Comparison of ENCODE assay signal across 23 cellular contexts in the genomic region with DNA sequence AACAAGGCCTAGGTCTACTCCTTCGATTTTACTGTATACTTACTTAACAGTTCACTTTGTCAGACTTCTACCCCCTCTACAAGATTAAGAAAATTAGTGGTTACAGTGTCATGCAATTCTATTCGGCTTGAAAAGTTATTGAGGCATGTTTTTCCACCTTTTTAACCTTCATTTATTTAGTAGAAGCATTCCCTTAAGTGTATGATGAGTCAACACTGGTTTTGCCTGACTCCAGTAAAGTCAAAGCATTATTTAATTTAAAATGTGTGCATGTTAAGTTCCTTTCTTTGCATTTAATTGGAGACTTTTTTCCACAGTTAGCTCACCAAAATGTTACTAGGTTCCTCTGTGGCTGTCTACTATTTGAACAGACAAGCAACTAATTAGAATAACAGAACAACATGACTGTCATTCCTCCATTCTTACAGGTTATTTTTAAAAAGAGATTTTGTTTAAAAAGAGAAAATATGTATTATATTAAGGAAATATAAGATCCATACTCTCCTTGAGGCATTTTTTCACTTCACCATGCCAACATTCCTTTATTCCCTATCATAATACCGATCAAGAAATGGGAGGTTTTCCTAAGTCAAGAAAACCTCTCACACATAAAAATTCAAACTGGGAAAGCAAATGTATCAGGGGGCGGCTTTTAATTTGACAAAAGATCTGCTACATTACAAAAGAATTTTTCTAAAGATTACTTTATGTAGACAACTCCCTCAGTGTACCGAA.
DNase-seq lines count a peak whose midpoint lies in the region; ATAC-seq, FAIRE-seq and TF ChIP-seq lines count a peak whose summit lies in the region.
"Had no signal": no experiment of that assay in that cellular context is flagged by ENCODE, and none has a peak within 500 bp of the region (broad histone marks: within the 10 kb centered on the region; RNA-seq: fewer than 3 reads in every experiment).

No MANE protein-coding gene starts in this region.

- 52% methylated on average over 3 of the region's 5 CpGs for WGBS in HUES64
- 79% methylated on average over 5 of the region's 5 CpGs for WGBS in suprapubic skin

- TF ChIP-seq POLR2A in suprapubic skin (IDR thresholded peaks at IDR 0.05) = no peak

- no peak overlapping the region for H3K4me3 Mint-ChIP-seq in neural crest cell
- H3K4me3 Mint-ChIP-seq in activated T-helper 17 cell treated with anti-CD3 and anti-CD28 coated beads, Interleukin-2, amount 50 U/mL, for 72 hours = no peak overlapping the region
- H3K4me3 Mint-ChIP-seq: activated naive CD8-positive, alpha-beta T cell had no signal

- H3K27me3 ChIP-seq in HUES64 (ENCODE audit: insufficient read depth, low read length) (no peaks in the 10 kb centered on the region), suprapubic skin (no peaks in the 10 kb centered on the region)
- H3K27me3 ChIP-seq: pancreas, tibial artery had no signal

- ATAC-seq in activated T-helper 17 cell treated with anti-CD3 and anti-CD28 coated beads, Interleukin-2, amount 50 U/mL, for 72 hours (replicated peaks) = no peak
- ATAC-seq: pancreas; Right ventricle myocardium inferior; sciatic nerve; stimulated activated naive CD8-positive, alpha-beta T cell treated with anti-CD3 and anti-CD28 coated beads, Interleukin-15, Interleukin-2, amounts not matched to agents 100 U/mL and 50 U/mL, for 24 hours had no signal

- no peak for TF ChIP-seq EP300 in suprapubic skin (IDR thresholded peaks at IDR 0.05)

- peaks cover 32% of the 10 kb centered on the region for H3K4me1 Mint-ChIP-seq in neural crest cell
- H3K4me1 Mint-ChIP-seq in activated T-helper 17 cell treated with anti-CD3 and anti-CD28 coated beads, Interleukin-2, amount 50 U/mL, for 72 hours = no peaks in the 10 kb centered on the region

- no peak for TF ChIP-seq CTCF in neural crest cell (conservative IDR thresholded peaks at IDR 0.05)
- TF ChIP-seq CTCF in suprapubic skin (IDR thresholded peaks at IDR 0.05) = no peak

- H3K27ac ChIP-seq in HUES64 (ENCODE audit: low read depth, low read length) (peak overlapping the region; percentile 92), caudate nucleus (ENCODE audit: low read depth, low read length) (peak overlapping the region; percentile 13), suprapubic skin (no peak overlapping the region)
- H3K27ac ChIP-seq: HL-60, tibial artery had no signal

- FAIRE-seq in GM19239 (lab: Jason Lieb, UNC) = no peak
- FAIRE-seq: GM18507, pancreas had no signal

- in situ Hi-C loops in Caki2 (cut with HindIII; ENCODE audit: low pct_unique_long_range_greater_than_20kb, low sequenced_read_pairs) = no loop called here

- H3K9me3 ChIP-seq in HUES64 (ENCODE audit: insufficient read depth, low read depth, low read length) = no peaks in the 10 kb centered on the region
- no peaks in the 10 kb centered on the region for H3K9me3 ChIP-seq in suprapubic skin
- H3K9me3 ChIP-seq: HAP-1, pancreas, tibial artery had no signal

- H3K4me3 ChIP-seq in HUES64 (ENCODE audit: low read length) (no peak overlapping the region), suprapubic skin (no peak overlapping the region)
- H3K4me3 ChIP-seq: HAP-1, pancreas, tibial artery had no signal

- peak overlapping the region; percentile 35 for H3K27ac Mint-ChIP-seq in neural crest cell (ENCODE audit: unreplicated experiment)
- H3K27ac Mint-ChIP-seq in activated T-helper 17 cell treated with anti-CD3 and anti-CD28 coated beads, Interleukin-2, amount 50 U/mL, for 72 hours = no peak overlapping the region
- H3K27ac Mint-ChIP-seq: activated naive CD8-positive, alpha-beta T cell had no signal

- peaks cover 61% of the 10 kb centered on the region for H3K4me1 ChIP-seq in HUES64 (ENCODE audit: insufficient read depth, low read length)
- H3K4me1 ChIP-seq in suprapubic skin = peaks cover 10% of the 10 kb centered on the region

- no peaks in the 10 kb centered on the region for H3K27me3 Mint-ChIP-seq in neural crest cell (ENCODE audit: low read depth)
- H3K27me3 Mint-ChIP-seq in activated T-helper 17 cell treated with anti-CD3 and anti-CD28 coated beads, Interleukin-2, amount 50 U/mL, for 72 hours = no peaks in the 10 kb centered on the region
- H3K27me3 Mint-ChIP-seq: activated naive CD8-positive, alpha-beta T cell had no signal

- peaks cover 5% of the 10 kb centered on the region for H3K36me3 Mint-ChIP-seq in neural crest cell (ENCODE audit: low read depth)
- H3K36me3 Mint-ChIP-seq in activated T-helper 17 cell treated with anti-CD3 and anti-CD28 coated beads, Interleukin-2, amount 50 U/mL, for 72 hours (ENCODE audit: low read depth) = no peaks in the 10 kb centered on the region

- H3K9me3 Mint-ChIP-seq in neural crest cell = no peaks in the 10 kb centered on the region
- no peaks in the 10 kb centered on the region for H3K9me3 Mint-ChIP-seq in activated T-helper 17 cell treated with anti-CD3 and anti-CD28 coated beads, Interleukin-2, amount 50 U/mL, for 72 hours

- no peaks in the 10 kb centered on the region for H3K36me3 ChIP-seq in HUES64 (ENCODE audit: insufficient read depth, low read length)
- no peaks in the 10 kb centered on the region for H3K36me3 ChIP-seq in suprapubic skin
- H3K36me3 ChIP-seq: HAP-1, pancreas, tibial artery had no signal

- DNase-seq in Caki2 (ENCODE audit: low read depth) (peak; percentile 69), caudate nucleus (lab: John Stamatoyannopoulos, UW) (peak in 1 of 61 donors; percentile 4), neural crest cell (ENCODE audit: low read depth, low spot score) (no peak), NCI-H345 treated with DMSO at 0.1 percent for 48 hours (lab: John Stamatoyannopoulos, UW; ENCODE audit: unreplicated experiment) (no peak), suprapubic skin (ENCODE audit: low spot score in 2 of 2) (no peak), GM19239 (ENCODE audit: insufficient read length, low spot score) (no peak)
- DNase-seq: C1 segment of cervical spinal cord; NCI-H1105 treated with DMSO at 0.1 percent for 48 hours; NCI-H2029; NCI-H446 treated with DMSO at 0.1 percent for 48 hours; OCI-M1; pancreas; stimulated activated naive CD8-positive, alpha-beta T cell treated with anti-CD3 and anti-CD28 coated beads, Interleukin-15, Interleukin-2, amounts not matched to agents 100 U/mL and 50 U/mL, for 24 hours; T-helper 9 cell; tibial artery had no signal

- H3K9ac ChIP-seq in HUES64 (ENCODE audit: low read depth, low read length) = peak overlapping the region; percentile 22; the same call in 1 of the 2 replicates
